Comparison of ENCODE assay signal across 2 cellular contexts in genomic region chr1:247047702-247048101, GRCh38.
TF ChIP-seq lines count a peak whose summit lies in the region.

No MANE protein-coding gene starts in this region.

TF ChIP-seq in GM23338, 12 proteins besides CTCF, POLR2A, EP300 and RAD21:
- TF ChIP-seq ETS1 (IDR thresholded peaks at IDR 0.05) (no peak), JUNB (IDR thresholded peaks at IDR 0.05; ENCODE audit: unreplicated experiment) (no peak), EZH2phosphoT487 (IDR thresholded peaks at IDR 0.05; ENCODE audit: unreplicated experiment) (no peak), EZH2 (IDR thresholded peaks at IDR 0.05; ENCODE audit: low read depth, unreplicated experiment) (no peak), ZNF114 (CRISPR knock-in tag; IDR thresholded peaks at IDR 0.05) (no peak), ZNF331 (CRISPR knock-in tag; IDR thresholded peaks at IDR 0.05; ENCODE audit: low read depth) (no peak), CREB1 (CRISPR knock-in tag; IDR thresholded peaks at IDR 0.05; ENCODE audit: low read depth) (no peak), NANOG (IDR thresholded peaks at IDR 0.05; ENCODE audit: borderline replicate concordance) (no peak)
- TF ChIP-seq, protein P1, sequence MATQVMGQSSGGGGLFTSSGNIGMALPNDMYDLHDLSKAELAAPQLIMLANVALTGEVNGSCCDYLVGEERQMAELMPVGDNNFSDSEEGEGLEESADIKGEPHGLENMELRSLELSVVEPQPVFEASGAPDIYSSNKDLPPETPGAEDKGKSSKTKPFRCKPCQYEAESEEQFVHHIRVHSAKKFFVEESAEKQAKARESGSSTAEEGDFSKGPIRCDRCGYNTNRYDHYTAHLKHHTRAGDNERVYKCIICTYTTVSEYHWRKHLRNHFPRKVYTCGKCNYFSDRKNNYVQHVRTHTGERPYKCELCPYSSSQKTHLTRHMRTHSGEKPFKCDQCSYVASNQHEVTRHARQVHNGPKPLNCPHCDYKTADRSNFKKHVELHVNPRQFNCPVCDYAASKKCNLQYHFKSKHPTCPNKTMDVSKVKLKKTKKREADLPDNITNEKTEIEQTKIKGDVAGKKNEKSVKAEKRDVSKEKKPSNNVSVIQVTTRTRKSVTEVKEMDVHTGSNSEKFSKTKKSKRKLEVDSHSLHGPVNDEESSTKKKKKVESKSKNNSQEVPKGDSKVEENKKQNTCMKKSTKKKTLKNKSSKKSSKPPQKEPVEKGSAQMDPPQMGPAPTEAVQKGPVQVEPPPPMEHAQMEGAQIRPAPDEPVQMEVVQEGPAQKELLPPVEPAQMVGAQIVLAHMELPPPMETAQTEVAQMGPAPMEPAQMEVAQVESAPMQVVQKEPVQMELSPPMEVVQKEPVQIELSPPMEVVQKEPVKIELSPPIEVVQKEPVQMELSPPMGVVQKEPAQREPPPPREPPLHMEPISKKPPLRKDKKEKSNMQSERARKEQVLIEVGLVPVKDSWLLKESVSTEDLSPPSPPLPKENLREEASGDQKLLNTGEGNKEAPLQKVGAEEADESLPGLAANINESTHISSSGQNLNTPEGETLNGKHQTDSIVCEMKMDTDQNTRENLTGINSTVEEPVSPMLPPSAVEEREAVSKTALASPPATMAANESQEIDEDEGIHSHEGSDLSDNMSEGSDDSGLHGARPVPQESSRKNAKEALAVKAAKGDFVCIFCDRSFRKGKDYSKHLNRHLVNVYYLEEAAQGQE (IDR thresholded peaks at IDR 0.05; ENCODE audit: unreplicated experiment), result no peak
- TF ChIP-seq, protein P2, sequence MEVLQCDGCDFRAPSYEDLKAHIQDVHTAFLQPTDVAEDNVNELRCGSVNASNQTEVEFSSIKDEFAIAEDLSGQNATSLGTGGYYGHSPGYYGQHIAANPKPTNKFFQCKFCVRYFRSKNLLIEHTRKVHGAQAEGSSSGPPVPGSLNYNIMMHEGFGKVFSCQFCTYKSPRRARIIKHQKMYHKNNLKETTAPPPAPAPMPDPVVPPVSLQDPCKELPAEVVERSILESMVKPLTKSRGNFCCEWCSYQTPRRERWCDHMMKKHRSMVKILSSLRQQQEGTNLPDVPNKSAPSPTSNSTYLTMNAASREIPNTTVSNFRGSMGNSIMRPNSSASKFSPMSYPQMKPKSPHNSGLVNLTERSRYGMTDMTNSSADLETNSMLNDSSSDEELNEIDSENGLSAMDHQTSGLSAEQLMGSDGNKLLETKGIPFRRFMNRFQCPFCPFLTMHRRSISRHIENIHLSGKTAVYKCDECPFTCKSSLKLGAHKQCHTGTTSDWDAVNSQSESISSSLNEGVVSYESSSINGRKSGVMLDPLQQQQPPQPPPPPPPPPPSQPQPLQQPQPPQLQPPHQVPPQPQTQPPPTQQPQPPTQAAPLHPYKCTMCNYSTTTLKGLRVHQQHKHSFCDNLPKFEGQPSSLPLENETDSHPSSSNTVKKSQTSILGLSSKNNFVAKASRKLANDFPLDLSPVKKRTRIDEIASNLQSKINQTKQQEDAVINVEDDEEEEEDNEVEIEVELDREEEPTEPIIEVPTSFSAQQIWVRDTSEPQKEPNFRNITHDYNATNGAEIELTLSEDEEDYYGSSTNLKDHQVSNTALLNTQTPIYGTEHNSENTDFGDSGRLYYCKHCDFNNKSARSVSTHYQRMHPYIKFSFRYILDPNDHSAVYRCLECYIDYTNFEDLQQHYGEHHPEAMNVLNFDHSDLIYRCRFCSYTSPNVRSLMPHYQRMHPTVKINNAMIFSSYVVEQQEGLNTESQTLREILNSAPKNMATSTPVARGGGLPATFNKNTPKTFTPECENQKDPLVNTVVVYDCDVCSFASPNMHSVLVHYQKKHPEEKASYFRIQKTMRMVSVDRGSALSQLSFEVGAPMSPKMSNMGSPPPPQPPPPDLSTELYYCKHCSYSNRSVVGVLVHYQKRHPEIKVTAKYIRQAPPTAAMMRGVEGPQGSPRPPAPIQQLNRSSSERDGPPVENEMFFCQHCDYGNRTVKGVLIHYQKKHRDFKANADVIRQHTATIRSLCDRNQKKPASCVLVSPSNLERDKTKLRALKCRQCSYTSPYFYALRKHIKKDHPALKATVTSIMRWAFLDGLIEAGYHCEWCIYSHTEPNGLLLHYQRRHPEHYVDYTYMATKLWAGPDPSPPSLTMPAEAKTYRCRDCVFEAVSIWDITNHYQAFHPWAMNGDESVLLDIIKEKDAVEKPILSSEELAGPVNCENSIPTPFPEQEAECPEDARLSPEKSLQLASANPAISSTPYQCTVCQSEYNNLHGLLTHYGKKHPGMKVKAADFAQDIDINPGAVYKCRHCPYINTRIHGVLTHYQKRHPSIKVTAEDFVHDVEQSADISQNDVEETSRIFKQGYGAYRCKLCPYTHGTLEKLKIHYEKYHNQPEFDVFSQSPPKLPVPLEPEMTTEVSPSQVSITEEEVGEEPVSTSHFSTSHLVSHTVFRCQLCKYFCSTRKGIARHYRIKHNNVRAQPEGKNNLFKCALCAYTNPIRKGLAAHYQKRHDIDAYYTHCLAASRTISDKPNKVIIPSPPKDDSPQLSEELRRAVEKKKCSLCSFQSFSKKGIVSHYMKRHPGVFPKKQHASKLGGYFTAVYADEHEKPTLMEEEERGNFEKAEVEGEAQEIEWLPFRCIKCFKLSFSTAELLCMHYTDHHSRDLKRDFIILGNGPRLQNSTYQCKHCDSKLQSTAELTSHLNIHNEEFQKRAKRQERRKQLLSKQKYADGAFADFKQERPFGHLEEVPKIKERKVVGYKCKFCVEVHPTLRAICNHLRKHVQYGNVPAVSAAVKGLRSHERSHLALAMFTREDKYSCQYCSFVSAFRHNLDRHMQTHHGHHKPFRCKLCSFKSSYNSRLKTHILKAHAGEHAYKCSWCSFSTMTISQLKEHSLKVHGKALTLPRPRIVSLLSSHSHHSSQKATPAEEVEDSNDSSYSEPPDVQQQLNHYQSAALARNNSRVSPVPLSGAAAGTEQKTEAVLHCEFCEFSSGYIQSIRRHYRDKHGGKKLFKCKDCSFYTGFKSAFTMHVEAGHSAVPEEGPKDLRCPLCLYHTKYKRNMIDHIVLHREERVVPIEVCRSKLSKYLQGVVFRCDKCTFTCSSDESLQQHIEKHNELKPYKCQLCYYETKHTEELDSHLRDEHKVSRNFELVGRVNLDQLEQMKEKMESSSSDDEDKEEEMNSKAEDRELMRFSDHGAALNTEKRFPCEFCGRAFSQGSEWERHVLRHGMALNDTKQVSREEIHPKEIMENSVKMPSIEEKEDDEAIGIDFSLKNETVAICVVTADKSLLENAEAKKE (CRISPR knock-in tag; IDR thresholded peaks at IDR 0.05), result no peak

TF ChIP-seq in K562, 482 proteins besides CTCF, POLR2A, EP300 and RAD21:
- TF ChIP-seq ZFP36 (IDR thresholded peaks at IDR 0.05; ENCODE audit: low read depth, low read length, partially characterized antibody), result peak; percentile 59
- TF ChIP-seq, protein P3, sequence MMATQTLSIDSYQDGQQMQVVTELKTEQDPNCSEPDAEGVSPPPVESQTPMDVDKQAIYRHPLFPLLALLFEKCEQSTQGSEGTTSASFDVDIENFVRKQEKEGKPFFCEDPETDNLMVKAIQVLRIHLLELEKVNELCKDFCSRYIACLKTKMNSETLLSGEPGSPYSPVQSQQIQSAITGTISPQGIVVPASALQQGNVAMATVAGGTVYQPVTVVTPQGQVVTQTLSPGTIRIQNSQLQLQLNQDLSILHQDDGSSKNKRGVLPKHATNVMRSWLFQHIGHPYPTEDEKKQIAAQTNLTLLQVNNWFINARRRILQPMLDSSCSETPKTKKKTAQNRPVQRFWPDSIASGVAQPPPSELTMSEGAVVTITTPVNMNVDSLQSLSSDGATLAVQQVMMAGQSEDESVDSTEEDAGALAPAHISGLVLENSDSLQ (IDR thresholded peaks at IDR 0.05), result no peak
TF ChIP-seq in K562: peak in this region for 1.
